ENCODE assay signal across 8 cellular contexts in the genomic region with DNA sequence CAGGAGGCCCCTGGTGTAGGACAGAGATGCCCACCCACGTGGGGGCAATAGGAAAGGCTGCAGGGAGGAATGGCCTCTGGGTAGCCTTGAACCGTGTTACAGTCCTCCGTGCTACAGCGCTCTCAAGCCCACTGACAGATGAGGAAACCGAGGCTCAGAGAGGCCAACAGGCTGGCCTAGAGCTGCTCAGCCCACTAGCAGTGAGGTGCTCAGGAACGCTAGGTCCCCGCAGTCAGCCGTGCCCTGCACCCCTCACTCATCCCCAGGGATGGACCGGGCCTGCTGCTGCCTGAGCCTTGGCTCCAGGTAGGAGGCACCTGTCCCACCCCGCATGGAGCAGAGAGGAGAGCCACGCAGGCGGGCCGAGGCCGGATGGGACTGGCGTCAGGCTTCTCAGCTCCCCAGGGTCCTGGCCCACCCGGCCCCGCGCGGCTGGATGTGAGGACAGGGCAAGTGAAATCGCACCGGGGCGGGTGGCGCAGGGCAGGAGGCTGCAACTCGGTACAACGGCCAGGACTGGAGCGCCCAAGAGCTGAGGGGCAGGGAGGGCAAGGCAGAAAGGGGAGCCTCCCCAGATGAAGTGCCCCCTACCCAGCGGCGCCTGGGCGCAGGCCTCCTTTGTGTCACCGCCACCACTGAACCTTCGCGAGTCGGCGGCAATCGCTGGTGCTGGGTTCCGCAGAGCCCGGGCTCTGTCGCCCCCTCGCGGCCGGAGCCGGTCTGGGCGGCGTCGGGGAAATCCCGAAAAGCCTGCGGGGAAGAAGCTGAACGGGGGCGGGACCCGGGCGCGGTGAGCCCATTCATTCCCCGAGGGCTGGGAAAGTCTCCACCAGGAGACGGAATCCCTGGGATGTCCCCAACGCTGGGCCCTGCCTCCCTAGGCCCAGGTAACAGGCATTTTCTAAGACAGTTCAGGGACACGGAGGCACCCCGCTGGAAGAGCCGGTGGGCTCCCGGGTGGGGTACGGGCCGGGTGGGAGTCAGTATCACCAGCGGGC. TPM values are rescaled to one million over a fixed set of nuclear protein-coding genes. Genes with fewer than 3 reads are reported as not detected.
A peak's percentile ranks its signal among the peaks of the same experiment; 100 is the strongest.
DNase-seq lines count a peak whose midpoint lies in the region; ATAC-seq and FAIRE-seq lines count a peak whose summit lies in the region.

No MANE protein-coding gene starts in this region.

- FAIRE-seq in RCC 7860 (lab: Jason Lieb, UNC) = no peak

- peak; percentile 64 for DNase-seq in GDM1 (lab: John Stamatoyannopoulos, UW)
- peak; percentile 52 for DNase-seq in Jurkat, Clone E6-1 (ENCODE audit: low read depth, low spot score)
- peak; percentile 51 for DNase-seq in RCC 7860 (ENCODE audit: low spot score)
- peak; percentile 76 for DNase-seq in activated T-helper 1 cell treated with Interleukin-2 at 50 U/mL for 16 hours (ENCODE audit: low read depth)
- peak; percentile 53 for DNase-seq in fibroblast of peridontal ligament (ENCODE audit: extremely low read depth)
- DNase-seq in nucleus accumbens (lab: John Stamatoyannopoulos, UW) = peak in 52 of 56 donors; percentile 19 to 88 (median 66)
- peak; percentile 80 for DNase-seq in superior temporal gyrus (ENCODE audit: extremely low spot score)

- H3K4me3 ChIP-seq in Jurkat, Clone E6-1 (ENCODE audit: low read length) = peak overlapping the region; percentile 16; the same call in 1 of the 2 replicates

- ATAC-seq in HG03108 (IDR thresholded peaks at IDR 0.05; ENCODE audit: unreplicated experiment) = no peak

RNA-seq across cellular contexts. Expression of gene SLC2A11, which starts 8.4 kb away (rescaled TPM):
- 16.4 TPM for polyA plus RNA-seq in Jurkat, Clone E6-1 (2012; ENCODE audit: insufficient read depth, insufficient read length)

RNA-seq across cellular contexts. Expression of gene DERL3, which starts 10.5 kb away (rescaled TPM):
- polyA plus RNA-seq in Jurkat, Clone E6-1 (2012; ENCODE audit: insufficient read depth, insufficient read length) = not detected

RNA-seq across cellular contexts. Expression of gene MIF, which starts 44.9 kb away (rescaled TPM):
- polyA plus RNA-seq in Jurkat, Clone E6-1 (2012; ENCODE audit: insufficient read depth, insufficient read length) = 1,317 TPM
